Comparison of ENCODE assay signal across 30 cellular contexts in the genomic region with DNA sequence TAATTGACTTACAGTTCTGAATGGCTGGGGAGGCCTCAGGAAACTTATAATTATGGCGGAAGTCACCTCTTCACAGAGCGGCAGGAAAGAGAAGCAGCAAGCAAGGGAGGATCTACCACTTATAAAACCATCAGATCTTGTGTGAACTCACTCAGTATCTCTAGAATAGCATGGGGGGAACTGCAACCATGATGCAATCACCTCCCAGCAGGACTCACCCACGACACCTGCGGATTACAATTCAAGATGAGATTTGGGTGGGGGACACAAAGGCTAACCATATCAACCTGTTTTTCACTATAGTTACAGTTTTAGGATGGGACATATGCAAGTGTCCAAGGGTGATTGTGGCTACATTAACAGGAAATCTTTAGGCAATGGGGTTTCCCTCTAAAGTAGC.
"Had no signal": no experiment of that assay in that cellular context is flagged by ENCODE, and none has a peak within 500 bp of the region (broad histone marks: within the 10 kb centered on the region; RNA-seq: fewer than 3 reads in every experiment).

No MANE protein-coding gene starts in this region.

- H3K4me3 ChIP-seq: MG63, PC-9, SJCRH30, SK-N-MC had no signal

- ATAC-seq: Panc1, Right ventricle myocardium inferior, SK-N-SH treated with all-trans-retinoic acid at 6 μM for 48 hours, T-cell had no signal

- H3K36me3 Mint-ChIP-seq: T-cell had no signal

- H3K27me3 ChIP-seq: MG63, SJCRH30 had no signal

- H3K4me3 Mint-ChIP-seq: T-cell had no signal

- H3K4me1 ChIP-seq: SJCRH30 had no signal

- H3K27ac ChIP-seq: PC-9, RWPE1, SJCRH30, SK-N-MC had no signal

- H3K9me3 ChIP-seq: MG63, SJCRH30 had no signal

- DNase-seq: Kasumi-1, MG63, NCI-H1092, NCI-H1105, NCI-H1417 treated with DMSO at 0.1 percent for 48 hours, NCI-H146, NCI-H1694, NCI-H187, NCI-H1930, NCI-H2029 treated with DMSO at 0.1 percent for 48 hours, NCI-H2081 treated with DMSO at 0.1 percent for 48 hours, NCI-H2107, NCI-H2171, NCI-H226, NCI-H446 treated with DMSO at 0.1 percent for 48 hours, NCI-H510A, NCI-H526, NCI-H69, NCI-H748 treated with DMSO at 0.1 percent for 48 hours, PC-9, SHP77, SIG-M5, SJCRH30, T-cell had no signal

- H3K27ac Mint-ChIP-seq: T-cell had no signal

- FAIRE-seq: RCC 7860 had no signal

- H2AFZ ChIP-seq: PC-9 had no signal

- H3K4me2 ChIP-seq: PC-9 had no signal

- H3K27me3 Mint-ChIP-seq: T-cell had no signal

- H3K36me3 ChIP-seq: MG63, SJCRH30 had no signal

- H3K4me1 Mint-ChIP-seq: T-cell had no signal
